36 cellular contexts compared by ENCODE assay signal in the genomic region with DNA sequence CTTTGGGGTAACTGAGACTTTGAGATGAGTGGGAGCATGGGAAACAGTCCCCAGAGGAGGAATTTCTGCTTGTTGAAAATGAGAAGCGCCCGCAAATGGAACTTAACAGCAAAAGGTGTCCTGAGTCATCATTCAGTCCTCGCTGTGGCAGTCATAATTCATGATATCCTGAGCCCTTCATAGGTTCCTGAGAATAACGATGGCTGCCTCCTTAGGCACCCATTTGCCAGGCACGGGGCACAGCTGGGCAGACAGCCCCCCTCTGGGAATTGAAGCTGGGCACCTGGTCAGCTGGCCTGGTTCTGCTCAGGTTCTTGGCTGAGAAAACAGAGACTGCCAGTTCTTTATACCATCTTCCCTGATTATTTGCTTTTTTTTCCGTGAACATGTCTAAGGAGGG.
"Had no signal": no experiment of that assay in that cellular context is flagged by ENCODE, and none has a peak within 500 bp of the region (broad histone marks: within the 10 kb centered on the region; RNA-seq: fewer than 3 reads in every experiment).

No MANE protein-coding gene starts in this region.

- H3K27ac ChIP-seq: ascending aorta, cardiac muscle cell, VCaP had no signal

- H3K4me3 Mint-ChIP-seq: activated B cell treated with CpG ODN at 0.5 μM for 24 hours; activated CD4-positive, alpha-beta memory T cell treated with anti-CD3 and anti-CD28 coated beads for 36 hours; activated CD4-positive, alpha-beta T cell treated with anti-CD3 and anti-CD28 coated beads, Interleukin-2, amount 10 ng/mL, durations not matched to agents 24 days and 14 days; activated CD8-positive, alpha-beta memory T cell treated with anti-CD3 and anti-CD28 coated beads, Interleukin-2, amount 10 ng/mL, durations not matched to agents 7 days and 5 days; activated CD8-positive, alpha-beta T cell treated with anti-CD3 and anti-CD28 coated beads for 36 hours; activated naive CD4-positive, alpha-beta T cell treated with anti-CD3 and anti-CD28 coated beads, Interleukin-2, amount 10 ng/mL, durations not matched to agents 7 days and 5 days; activated naive CD4-positive, alpha-beta T cell treated with anti-CD3 and anti-CD28 coated beads, Interleukin-2, amount 50 U/mL, for 24 hours; activated naive CD8-positive, alpha-beta T cell; activated naive CD8-positive, alpha-beta T cell treated with anti-CD3 and anti-CD28 coated beads, Interleukin-2, amount 10 ng/mL, durations not matched to agents 7 days and 5 days; activated naive CD8-positive, alpha-beta T cell treated with anti-CD3 and anti-CD28 coated beads, Interleukin-2, amount 50 U/mL, for 24 hours; activated T-cell treated with anti-CD3 and anti-CD28 coated beads, Interleukin-2, amount 50 U/mL, for 24 hours; brain; central memory CD8-positive, alpha-beta T cell; T-helper 1 cell treated with Interleukin-12 subunit alpha and Interleukin-12 subunit beta and Interleukin-4 antibody, amounts not matched to agents 30 μg/mL and 1 μg/mL, for 36 hours; T-helper 2 cell treated with Interferon-gamma antibody and Interleukin-4, amounts not matched to agents 5 μg/mL and 100 μg/mL, for 36 hours had no signal

- H3K36me3 Mint-ChIP-seq: activated CD4-positive, alpha-beta memory T cell treated with anti-CD3 and anti-CD28 coated beads for 36 hours; activated CD8-positive, alpha-beta memory T cell treated with anti-CD3 and anti-CD28 coated beads, Interleukin-2, amount 10 ng/mL, durations not matched to agents 7 days and 5 days; activated naive CD4-positive, alpha-beta T cell treated with anti-CD3 and anti-CD28 coated beads, Interleukin-2, amount 10 ng/mL, durations not matched to agents 7 days and 5 days; activated naive CD4-positive, alpha-beta T cell treated with anti-CD3 and anti-CD28 coated beads, Interleukin-2, amount 50 U/mL, for 24 hours; activated naive CD8-positive, alpha-beta T cell; activated naive CD8-positive, alpha-beta T cell treated with anti-CD3 and anti-CD28 coated beads, Interleukin-2, amount 10 ng/mL, durations not matched to agents 7 days and 5 days; brain had no signal

- H3K9me3 Mint-ChIP-seq: activated B cell treated with CpG ODN at 0.5 μM for 24 hours; activated CD4-positive, alpha-beta memory T cell treated with anti-CD3 and anti-CD28 coated beads for 36 hours; activated CD4-positive, alpha-beta T cell treated with anti-CD3 and anti-CD28 coated beads, Interleukin-2, amount 10 ng/mL, durations not matched to agents 24 days and 14 days; activated CD8-positive, alpha-beta T cell treated with anti-CD3 and anti-CD28 coated beads for 36 hours; activated naive CD4-positive, alpha-beta T cell treated with anti-CD3 and anti-CD28 coated beads, Interleukin-2, amount 10 ng/mL, durations not matched to agents 7 days and 5 days; activated naive CD4-positive, alpha-beta T cell treated with anti-CD3 and anti-CD28 coated beads, Interleukin-2, amount 50 U/mL, for 24 hours; activated naive CD8-positive, alpha-beta T cell treated with anti-CD3 and anti-CD28 coated beads, Interleukin-2, amount 10 ng/mL, durations not matched to agents 7 days and 5 days; activated naive CD8-positive, alpha-beta T cell treated with anti-CD3 and anti-CD28 coated beads, Interleukin-2, amount 50 U/mL, for 24 hours; activated T-cell treated with anti-CD3 and anti-CD28 coated beads, Interleukin-2, amount 50 U/mL, for 24 hours; activated T-helper 2 cell treated with anti-CD3 and anti-CD28 coated beads, Interferon-gamma antibody, Interleukin-2, Interleukin-4, amounts not matched to agents 10 μg/mL and 5 μg/mL and 100 μg/mL, durations not matched to agents 14 hours and 24 hours and 36 hours; brain; central memory CD8-positive, alpha-beta T cell; T-helper 1 cell treated with Interleukin-12 subunit alpha and Interleukin-12 subunit beta and Interleukin-4 antibody, amounts not matched to agents 30 μg/mL and 1 μg/mL, for 36 hours; T-helper 2 cell treated with Interferon-gamma antibody and Interleukin-4, amounts not matched to agents 5 μg/mL and 100 μg/mL, for 36 hours had no signal

- DNase-seq: activated B cell treated with CpG ODN at 0.5 μM for 24 hours; activated CD4-positive, alpha-beta memory T cell treated with anti-CD3 and anti-CD28 coated beads for 36 hours; activated CD4-positive, alpha-beta T cell treated with anti-CD3 and anti-CD28 coated beads for 4 hours; activated CD4-positive, alpha-beta T cell treated with anti-CD3 and anti-CD28 coated beads, Interleukin-2, amount 10 ng/mL, durations not matched to agents 24 days and 14 days; activated CD4-positive, alpha-beta T cell treated with anti-CD3 and anti-CD28 coated beads, Interleukin-2, amount 50 U/mL, for 1 hour; activated CD4-positive, alpha-beta T cell treated with anti-CD3 and anti-CD28 coated beads, Interleukin-2, amount 50 U/mL, for 4 hours; activated CD4-positive, CD25-positive, alpha-beta regulatory T cell treated with anti-CD3 and anti-CD28 coated beads, Interleukin-2, amount 50 U/mL, for 72 hours; activated CD8-positive, alpha-beta memory T cell treated with anti-CD3 and anti-CD28 coated beads for 24 hours; activated CD8-positive, alpha-beta memory T cell treated with anti-CD3 and anti-CD28 coated beads, Interleukin-2, amount 10 ng/mL, durations not matched to agents 7 days and 5 days; activated CD8-positive, alpha-beta memory T cell treated with anti-CD3 and anti-CD28 coated beads, Interleukin-2, amount 50 U/mL, for 48 hours; activated CD8-positive, alpha-beta T cell treated with anti-CD3 and anti-CD28 coated beads for 36 hours; activated effector memory CD4-positive, alpha-beta T cell treated with Interleukin-2 at 50 U/mL for 16 hours; activated gamma-delta T cell; activated naive CD4-positive, alpha-beta T cell treated with anti-CD3 and anti-CD28 coated beads, Interleukin-2, amount 10 ng/mL, durations not matched to agents 7 days and 5 days; activated naive CD4-positive, alpha-beta T cell treated with Interleukin-2 at 50 U/mL for 16 hours; activated naive CD8-positive, alpha-beta T cell treated with anti-CD3 and anti-CD28 coated beads, Interleukin-2, amount 10 ng/mL, durations not matched to agents 7 days and 5 days; activated naive CD8-positive, alpha-beta T cell treated with anti-CD3 and anti-CD28 coated beads, Interleukin-2, amount 50 U/mL, for 24 hours; activated T-cell treated with anti-CD3 and anti-CD28 coated beads, Interleukin-2, amount 50 U/mL, for 24 hours; activated T-cell treated with anti-CD3 and anti-CD28 coated beads, Interleukin-2, amount 50 U/mL, for 48 hours; amygdala; anterior cingulate cortex; caudate nucleus; cerebellar nuclear complex; T-helper 1 cell; T-helper 2 cell; T-helper 9 cell had no signal

- H3K4me3 ChIP-seq: ascending aorta, cardiac muscle cell had no signal

- H3K27me3 ChIP-seq: ascending aorta had no signal

- H3K36me3 ChIP-seq: ascending aorta, cardiac muscle cell had no signal

- H3K4me1 ChIP-seq: ascending aorta had no signal

- H3K27ac Mint-ChIP-seq: activated B cell treated with CpG ODN at 0.5 μM for 24 hours; activated CD4-positive, alpha-beta memory T cell treated with anti-CD3 and anti-CD28 coated beads for 36 hours; activated CD4-positive, alpha-beta T cell treated with anti-CD3 and anti-CD28 coated beads, Interleukin-2, amount 10 ng/mL, durations not matched to agents 24 days and 14 days; activated CD8-positive, alpha-beta memory T cell treated with anti-CD3 and anti-CD28 coated beads, Interleukin-2, amount 10 ng/mL, durations not matched to agents 7 days and 5 days; activated CD8-positive, alpha-beta T cell treated with anti-CD3 and anti-CD28 coated beads for 36 hours; activated naive CD4-positive, alpha-beta T cell treated with anti-CD3 and anti-CD28 coated beads, Interleukin-2, amount 10 ng/mL, durations not matched to agents 7 days and 5 days; activated naive CD4-positive, alpha-beta T cell treated with anti-CD3 and anti-CD28 coated beads, Interleukin-2, amount 50 U/mL, for 24 hours; activated naive CD8-positive, alpha-beta T cell; activated naive CD8-positive, alpha-beta T cell treated with anti-CD3 and anti-CD28 coated beads, Interleukin-2, amount 10 ng/mL, durations not matched to agents 7 days and 5 days; activated naive CD8-positive, alpha-beta T cell treated with anti-CD3 and anti-CD28 coated beads, Interleukin-2, amount 50 U/mL, for 24 hours; activated T-cell treated with anti-CD3 and anti-CD28 coated beads, Interleukin-2, amount 50 U/mL, for 24 hours; activated T-helper 2 cell treated with anti-CD3 and anti-CD28 coated beads, Interferon-gamma antibody, Interleukin-2, Interleukin-4, amounts not matched to agents 10 μg/mL and 5 μg/mL and 100 μg/mL, durations not matched to agents 14 hours and 24 hours and 36 hours; brain; T-helper 1 cell treated with Interleukin-12 subunit alpha and Interleukin-12 subunit beta and Interleukin-4 antibody, amounts not matched to agents 30 μg/mL and 1 μg/mL, for 36 hours; T-helper 2 cell treated with Interferon-gamma antibody and Interleukin-4, amounts not matched to agents 5 μg/mL and 100 μg/mL, for 36 hours had no signal

- ATAC-seq: activated CD8-positive, alpha-beta memory T cell treated with anti-CD3 and anti-CD28 coated beads, Interleukin-2, amount 10 ng/mL, durations not matched to agents 7 days and 5 days; activated CD8-positive, alpha-beta T cell treated with anti-CD3 and anti-CD28 coated beads for 36 hours; activated naive CD8-positive, alpha-beta T cell treated with anti-CD3 and anti-CD28 coated beads, Interleukin-2, amount 50 U/mL, for 24 hours had no signal

- H3K4me1 Mint-ChIP-seq: activated B cell treated with CpG ODN at 0.5 μM for 24 hours; activated CD4-positive, alpha-beta T cell treated with anti-CD3 and anti-CD28 coated beads, Interleukin-2, amount 10 ng/mL, durations not matched to agents 24 days and 14 days; activated CD8-positive, alpha-beta memory T cell treated with anti-CD3 and anti-CD28 coated beads, Interleukin-2, amount 10 ng/mL, durations not matched to agents 7 days and 5 days; activated naive CD4-positive, alpha-beta T cell treated with anti-CD3 and anti-CD28 coated beads, Interleukin-2, amount 10 ng/mL, durations not matched to agents 7 days and 5 days; activated naive CD8-positive, alpha-beta T cell treated with anti-CD3 and anti-CD28 coated beads, Interleukin-2, amount 10 ng/mL, durations not matched to agents 7 days and 5 days; brain; central memory CD8-positive, alpha-beta T cell had no signal

- H3K9me3 ChIP-seq: ascending aorta had no signal
